10 cellular contexts compared by ENCODE assay signal in genomic region chr5:176809544-176810083, GRCh38. TPM values are rescaled to one million over a fixed set of nuclear protein-coding genes. Genes with fewer than 3 reads are reported as not detected.
DNase-seq lines count a peak whose midpoint lies in the region; ATAC-seq and TF ChIP-seq lines count a peak whose summit lies in the region.
"Had no signal": no experiment of that assay in that cellular context is flagged by ENCODE, and none has a peak within 500 bp of the region (broad histone marks: within the 10 kb centered on the region; RNA-seq: fewer than 3 reads in every experiment).

No MANE protein-coding gene starts in this region.

- CTCF ChIA-PET in Caco-2 (lab: Charles Lee), result interaction anchor here (1.2 kb wide), 1 partner anchor 149 kb away, joined by 9 read pairs; no protein-coding TSS in a partner anchor

- no peak for ATAC-seq in HG03045 (IDR thresholded peaks at IDR 0.05; ENCODE audit: unreplicated experiment)

- H3K9ac ChIP-seq in HUES64 (ENCODE audit: low read depth, low read length), result no peak overlapping the region

- H3K27me3 ChIP-seq in Caco-2 (replicated peaks; ENCODE audit: control insufficient read depth, insufficient read depth, low read length) (peaks cover 6% of the 10 kb centered on the region; the same call in 1 of the 2 replicates), HUES64 (ENCODE audit: insufficient read depth, low read length) (peaks cover 77% of the 10 kb centered on the region), neuron (ENCODE audit: insufficient read depth, low read length) (peaks cover 79% of the 10 kb centered on the region)

- no peaks in the 10 kb centered on the region for H3K36me3 ChIP-seq in Caco-2 (ENCODE audit: control insufficient read depth, insufficient read depth, low read length)
- no peaks in the 10 kb centered on the region for H3K36me3 ChIP-seq in HUES64 (ENCODE audit: insufficient read depth, low read length)
- H3K36me3 ChIP-seq in neuron (ENCODE audit: insufficient read depth, low read length), result no peaks in the 10 kb centered on the region

- H3K4me3 ChIP-seq in Caco-2 (ENCODE audit: low read depth, low read length) (no peak overlapping the region), HUES64 (ENCODE audit: low read length) (peak overlapping the region; percentile 60), coronary artery (peak overlapping the region; percentile 63), neuron (ENCODE audit: low read length) (peak overlapping the region; percentile 38)

- H3K9me3 ChIP-seq in Caco-2, result no peaks in the 10 kb centered on the region
- no peaks in the 10 kb centered on the region for H3K9me3 ChIP-seq in HUES64 (ENCODE audit: insufficient read depth, low read depth, low read length)
- no peaks in the 10 kb centered on the region for H3K9me3 ChIP-seq in neuron (ENCODE audit: low read length)

- POLR2A ChIA-PET in Caco-2 (lab: Charles Lee), result no interaction called here

- peak overlapping the region; percentile 29 for H3K4me3 Mint-ChIP-seq in Caco-2 (ENCODE audit: unreplicated experiment)

- BruUV-seq in Caco-2 (replicated peaks; lab: Mats Ljungman, UMichigan), result no TSS peak

- H3K27ac Mint-ChIP-seq in Caco-2 (ENCODE audit: unreplicated experiment), result no peak overlapping the region
- H3K27ac Mint-ChIP-seq: T-helper 1 cell treated with Interleukin-12 subunit alpha and Interleukin-12 subunit beta and Interleukin-4 antibody, amounts not matched to agents 30 μg/mL and 1 μg/mL, for 36 hours had no signal

- peak overlapping the region; percentile 58 for H2AFZ ChIP-seq in neuron (ENCODE audit: low read depth, low read length)

- peaks cover 30% of the 10 kb centered on the region for H3K27me3 Mint-ChIP-seq in Caco-2 (ENCODE audit: insufficient read depth, unreplicated experiment)

- no peaks in the 10 kb centered on the region for H3K36me3 Mint-ChIP-seq in Caco-2 (ENCODE audit: insufficient read depth, unreplicated experiment)

- no peaks in the 10 kb centered on the region for H3K9me3 Mint-ChIP-seq in Caco-2 (ENCODE audit: unreplicated experiment)
- H3K9me3 Mint-ChIP-seq: T-helper 1 cell treated with Interleukin-12 subunit alpha and Interleukin-12 subunit beta and Interleukin-4 antibody, amounts not matched to agents 30 μg/mL and 1 μg/mL, for 36 hours had no signal

- TF ChIP-seq CTCF in Caco-2 (IDR thresholded peaks at IDR 0.05; ENCODE audit: insufficient read depth in 1 of 2, low read depth in 1 of 2, low read length in 1 of 2, severe bottlenecking in 1 of 2, unreplicated experiment in 1 of 2), result no peak
- no peak for TF ChIP-seq CTCF in coronary artery (IDR thresholded peaks at IDR 0.05)

- no peak overlapping the region for H3K27ac ChIP-seq in HUES64 (ENCODE audit: low read depth, low read length)
- no peak overlapping the region for H3K27ac ChIP-seq in coronary artery

- peaks cover 7% of the 10 kb centered on the region for H3K4me1 ChIP-seq in Caco-2
- H3K4me1 ChIP-seq in HUES64 (ENCODE audit: insufficient read depth, low read length), result peaks cover 3% of the 10 kb centered on the region; the same call in 1 of the 2 replicates
- H3K4me1 ChIP-seq in neuron (ENCODE audit: insufficient read depth, low read length), result peaks cover 10% of the 10 kb centered on the region

- intact Hi-C loops in Caco-2 (cut with micrococcal nuclease; ENCODE audit: unreplicated experiment), result loop anchor here (5.0 kb wide), 1 partner anchor 147 kb away; no protein-coding TSS in a partner anchor

- peaks cover 15% of the 10 kb centered on the region for H3K4me1 Mint-ChIP-seq in Caco-2 (ENCODE audit: low read depth, unreplicated experiment)

- DNase-seq in Caco-2 (no peak), coronary artery (ENCODE audit: low spot score) (no peak), Ammon's horn (ENCODE audit: low spot score) (no peak), NCI-H1694 treated with DMSO at 0.1 percent for 48 hours (lab: John Stamatoyannopoulos, UW) (no peak), GF-D8 (lab: John Stamatoyannopoulos, UW) (no peak)
- DNase-seq: MV-4-11 had no signal

- WGBS in HUES64, result under 1% methylated on average over 48 of the region's 48 CpGs

RNA-seq across cellular contexts. Expression of gene UNC5A, which starts 0.7 kb away (rescaled TPM):
- total RNA-seq in Caco-2 (2022), result 0.14 TPM in 1 of 2 replicates, not detected in the other
- polyA plus RNA-seq in HUES64 (2013, experiment 1 of 2), result 1.9 TPM
- 3.4 TPM for polyA plus RNA-seq in HUES64 (2013, experiment 2 of 2)
